In the genomic region with DNA sequence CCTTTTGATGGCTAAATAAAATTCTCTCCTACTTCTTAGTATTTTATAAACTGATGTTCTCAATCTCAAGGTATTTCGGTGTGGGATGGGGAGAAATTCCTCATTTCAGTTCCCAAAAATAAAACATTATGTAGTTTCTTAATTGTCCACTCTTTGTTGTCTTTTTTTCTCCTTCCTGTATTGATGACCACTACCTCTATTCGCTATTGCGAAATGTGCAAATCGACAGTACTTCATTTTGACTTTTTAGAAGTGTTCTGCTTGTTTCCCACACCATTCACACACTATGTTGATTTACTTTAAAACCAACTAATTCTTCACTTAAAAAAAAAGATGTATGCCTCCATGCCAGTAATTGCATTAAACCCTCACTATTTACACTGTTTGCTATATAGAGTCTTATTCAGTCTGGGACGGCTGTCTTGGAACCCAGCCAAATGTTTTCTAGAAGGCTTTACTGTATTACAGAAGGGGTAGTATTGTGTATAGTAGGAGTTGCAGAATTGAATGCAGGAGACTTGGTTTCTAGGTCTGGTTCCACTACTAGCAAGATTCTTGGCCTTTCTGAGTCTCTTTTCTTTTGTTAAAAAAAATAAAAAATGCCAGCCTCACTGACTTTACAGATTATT, we compare ENCODE assay signal across 21 cellular contexts. TPM values are rescaled to one million over a fixed set of nuclear protein-coding genes. Genes with fewer than 3 reads are reported as not detected.
A peak's percentile ranks its signal among the peaks of the same experiment; 100 is the strongest.
DNase-seq lines count a peak whose midpoint lies in the region; ATAC-seq and TF ChIP-seq lines count a peak whose summit lies in the region.
"Had no signal": no experiment of that assay in that cellular context is flagged by ENCODE, and none has a peak within 500 bp of the region (broad histone marks: within the 10 kb centered on the region; RNA-seq: fewer than 3 reads in every experiment).

No MANE protein-coding gene starts in this region.

- H3K36me3 ChIP-seq in suprapubic skin = no peaks in the 10 kb centered on the region
- H3K36me3 ChIP-seq: brain microvascular endothelial cell, heart right ventricle, prostate gland, transverse colon had no signal

- peaks cover 20% of the 10 kb centered on the region for H3K4me1 ChIP-seq in suprapubic skin
- H3K4me1 ChIP-seq: prostate gland had no signal

- H3K9me3 ChIP-seq in suprapubic skin = no peaks in the 10 kb centered on the region
- H3K9me3 ChIP-seq: heart right ventricle, prostate gland, transverse colon had no signal

- no peak for TF ChIP-seq POLR2A in suprapubic skin (IDR thresholded peaks at IDR 0.05)

- H3K27ac ChIP-seq in suprapubic skin = no peak overlapping the region
- H3K27ac ChIP-seq: brain microvascular endothelial cell, dorsolateral prefrontal cortex, GM23248, heart right ventricle, prostate gland, transverse colon had no signal

- WGBS in suprapubic skin = 68% methylated on average over 5 of the region's 5 CpGs

- no peak overlapping the region for H3K4me3 ChIP-seq in suprapubic skin
- H3K4me3 ChIP-seq: dorsolateral prefrontal cortex, GM23248, heart right ventricle, prostate gland, transverse colon had no signal

- no peaks in the 10 kb centered on the region for H3K27me3 ChIP-seq in suprapubic skin
- H3K27me3 ChIP-seq: brain microvascular endothelial cell, dorsolateral prefrontal cortex, heart right ventricle, transverse colon had no signal

- TF ChIP-seq EP300 in suprapubic skin (IDR thresholded peaks at IDR 0.05) = no peak

- no peak for TF ChIP-seq CTCF in suprapubic skin (IDR thresholded peaks at IDR 0.05)

- ATAC-seq in GM21576 (IDR thresholded peaks at IDR 0.05; ENCODE audit: unreplicated experiment) = no peak
- ATAC-seq in GM18870 (IDR thresholded peaks at IDR 0.05; ENCODE audit: unreplicated experiment) = no peak
- ATAC-seq: heart right ventricle, Panc1 had no signal

- peak; percentile 24 for DNase-seq in DMS153 treated with DMSO at 0.1 percent for 48 hours (lab: John Stamatoyannopoulos, UW; ENCODE audit: unreplicated experiment)
- no peak for DNase-seq in DMS153 (lab: John Stamatoyannopoulos, UW)
- DNase-seq in HT-29 (ENCODE audit: low spot score) = peak; percentile 22
- peak; percentile 16 for DNase-seq in NCI-H748 treated with DMSO at 0.1 percent for 48 hours (lab: John Stamatoyannopoulos, UW)
- peak; percentile 81 for DNase-seq in foreskin melanocyte
- no peak for DNase-seq in suprapubic skin (ENCODE audit: low spot score in 2 of 2)
- DNase-seq: 8988T; activated CD4-positive, alpha-beta memory T cell treated with anti-CD3 and anti-CD28 coated beads, Interleukin-2, amount 10 ng/mL, durations not matched to agents 7 days and 5 days; activated T-cell treated with anti-CD3 and anti-CD28 coated beads, Interleukin-2, amount 50 U/mL, for 48 hours; brain microvascular endothelial cell; dorsolateral prefrontal cortex; GM23248; heart right ventricle; islet precursor cell; mesendoderm; stimulated activated naive CD4-positive, alpha-beta T cell; transverse colon had no signal

RNA-seq across cellular contexts. Expression of a gene that starts 5.6 kb away (rescaled TPM):
- 9.1 and 14.3 TPM in 2 replicates for total RNA-seq in HT-29 (2014; rRNA removed; shearing (Covaris generic))
- 10 to 100 TPM; 11.3 to 18.6 (median 16.2) TPM for total RNA-seq in suprapubic skin

Comparison
In these comparisons a context has a peak if more than half of its experiments do, and no peak if none do; other contexts are left out.
1. DNase-seq: peak in DMS153 treated with DMSO at 0.1 percent for 48 hours (single experiment), HT-29 (single experiment), NCI-H748 treated with DMSO at 0.1 percent for 48 hours (single experiment) and foreskin melanocyte (single experiment); none in DMS153 (single experiment) and suprapubic skin (0 of 2).